ENCODE assay signal across 1 cellular context in genomic region chr11:66421492-66422205, GRCh38.
TF ChIP-seq lines count a peak whose summit lies in the region.

No MANE protein-coding gene starts in this region.

TF ChIP-seq in HEK293, 187 proteins besides CTCF, POLR2A, EP300 and RAD21 (continued from another document and continues in another):
- 0 out of 2 replicates have a peak, but pooled peaks have one; percentile 25 for TF ChIP-seq PATZ1 (tag by site-specific recombination; IDR thresholded peaks at IDR 0.05)
- TF ChIP-seq EGR2 (tag by site-specific recombination; IDR thresholded peaks at IDR 0.05; ENCODE audit: low read depth): no peak
- TF ChIP-seq ZBTB48 (tag by site-specific recombination; IDR thresholded peaks at IDR 0.05): peak; percentile 63; the same call in 1 of the 2 replicates
- TF ChIP-seq MEIS1 (CRISPR knock-in tag; IDR thresholded peaks at IDR 0.05; ENCODE audit: borderline replicate concordance): peak; percentile 100
- no peak for TF ChIP-seq ZNF175 (tag by site-specific recombination; IDR thresholded peaks at IDR 0.05)
- TF ChIP-seq BCL6B (tag by site-specific recombination; IDR thresholded peaks at IDR 0.05): no peak
- TF ChIP-seq OVOL3 (tag by site-specific recombination; IDR thresholded peaks at IDR 0.05): no peak
- TF ChIP-seq PBX3 (CRISPR knock-in tag; IDR thresholded peaks at IDR 0.05): peak; percentile 100
- no peak for TF ChIP-seq OSR2 (tag by site-specific recombination; IDR thresholded peaks at IDR 0.05)
- peak; percentile 89 for TF ChIP-seq ZNF501 (tag by site-specific recombination; IDR thresholded peaks at IDR 0.05)
- TF ChIP-seq AEBP2 (tag by site-specific recombination; IDR thresholded peaks at IDR 0.05; ENCODE audit: borderline replicate concordance): no peak
- TF ChIP-seq ZNF555 (tag by site-specific recombination; conservative IDR thresholded peaks at IDR 0.05): no peak; the same call in 1 of the 2 replicates
- TF ChIP-seq ZNF221 (tag by site-specific recombination; IDR thresholded peaks at IDR 0.05; ENCODE audit: borderline replicate concordance): no peak
- TF ChIP-seq KLF17 (tag by site-specific recombination; IDR thresholded peaks at IDR 0.05): peak; percentile 77
- peak; percentile 50; the same call in 1 of the 2 replicates for TF ChIP-seq WT1 (tag by site-specific recombination; IDR thresholded peaks at IDR 0.05)
- no peak for TF ChIP-seq ZNF488 (tag by site-specific recombination; IDR thresholded peaks at IDR 0.05)
- no peak for TF ChIP-seq ZFP41 (tag by site-specific recombination; IDR thresholded peaks at IDR 0.05; ENCODE audit: borderline replicate concordance)
- TF ChIP-seq SP2 (tag by site-specific recombination; IDR thresholded peaks at IDR 0.05): 0 out of 2 replicates have a peak, but pooled peaks have one; percentile 14
- no peak for TF ChIP-seq RBAK (tag by site-specific recombination; IDR thresholded peaks at IDR 0.05)
- TF ChIP-seq ZSCAN4 (tag by site-specific recombination; IDR thresholded peaks at IDR 0.05): no peak
- no peak for TF ChIP-seq ZNF350 (tag by site-specific recombination; IDR thresholded peaks at IDR 0.05)
- no peak for TF ChIP-seq ZNF223 (tag by site-specific recombination; IDR thresholded peaks at IDR 0.05)
- TF ChIP-seq ZNF624 (tag by site-specific recombination; IDR thresholded peaks at IDR 0.05): no peak
- TF ChIP-seq ZNF843 (tag by site-specific recombination; IDR thresholded peaks at IDR 0.05): peak; percentile 74
- no peak for TF ChIP-seq ZNF26 (tag by site-specific recombination; IDR thresholded peaks at IDR 0.05)
- peak; percentile 75 for TF ChIP-seq TSHZ1 (tag by site-specific recombination; IDR thresholded peaks at IDR 0.05; ENCODE audit: borderline replicate concordance)
- peak; percentile 83 for TF ChIP-seq IKZF3 (tag by site-specific recombination; IDR thresholded peaks at IDR 0.05)
- no peak for TF ChIP-seq ZNF366 (tag by site-specific recombination; conservative IDR thresholded peaks at IDR 0.05)
- no peak for TF ChIP-seq ZNF16 (tag by site-specific recombination; IDR thresholded peaks at IDR 0.05; ENCODE audit: low read depth)
- TF ChIP-seq ZNF112 (tag by site-specific recombination; IDR thresholded peaks at IDR 0.05): no peak
- no peak for TF ChIP-seq ZNF830 (tag by site-specific recombination; IDR thresholded peaks at IDR 0.05; ENCODE audit: low read depth)
- no peak for TF ChIP-seq ZNF280D (tag by site-specific recombination; IDR thresholded peaks at IDR 0.05)
- TF ChIP-seq ZNF837 (tag by site-specific recombination; IDR thresholded peaks at IDR 0.05): no peak
- no peak for TF ChIP-seq PRDM6 (tag by site-specific recombination; IDR thresholded peaks at IDR 0.05)
- no peak for TF ChIP-seq GFI1B (tag by site-specific recombination; IDR thresholded peaks at IDR 0.05)
- TF ChIP-seq ZNF121 (tag by site-specific recombination; IDR thresholded peaks at IDR 0.05): no peak
- TF ChIP-seq ZNF596 (tag by site-specific recombination; IDR thresholded peaks at IDR 0.05): no peak
- no peak for TF ChIP-seq ZNF791 (tag by site-specific recombination; IDR thresholded peaks at IDR 0.05)
